In genomic region chr7:151519765-151520418, GRCh38 we compare ENCODE assay signal across 1 cellular context.
TF ChIP-seq lines count a peak whose summit lies in the region.

RHEB (minus strand) TSS chr7:151519895; CDS start chr7:151519511, 384 bp downstream.

TF ChIP-seq in GM23338, 12 proteins besides CTCF, POLR2A, EP300 and RAD21 (continued from another document):
- TF ChIP-seq ZNF462 (CRISPR knock-in tag; IDR thresholded peaks at IDR 0.05) (no peak), JUNB (IDR thresholded peaks at IDR 0.05; ENCODE audit: unreplicated experiment) (no peak), EZH2phosphoT487 (IDR thresholded peaks at IDR 0.05; ENCODE audit: unreplicated experiment) (no peak), POLR2AphosphoS5 (IDR thresholded peaks at IDR 0.05; ENCODE audit: low read depth) (peak; percentile 65), REST (IDR thresholded peaks at IDR 0.05; ENCODE audit: unreplicated experiment) (no peak), CREB1 (CRISPR knock-in tag; IDR thresholded peaks at IDR 0.05; ENCODE audit: low read depth) (peak; percentile 95), ETS1 (IDR thresholded peaks at IDR 0.05) (0 out of 2 replicates have a peak, but pooled peaks have one; percentile 2), EZH2 (IDR thresholded peaks at IDR 0.05; ENCODE audit: low read depth, unreplicated experiment) (no peak), NANOG (IDR thresholded peaks at IDR 0.05; ENCODE audit: borderline replicate concordance) (no peak)
